ENCODE assay signal across 19 cellular contexts in genomic region chr17:44972953-44973352, GRCh38. TPM values are rescaled to one million over a fixed set of nuclear protein-coding genes. Genes with fewer than 3 reads are reported as not detected.
DNase-seq lines count a peak whose midpoint lies in the region; ATAC-seq, FAIRE-seq and TF ChIP-seq lines count a peak whose summit lies in the region.
"Had no signal": no experiment of that assay in that cellular context is flagged by ENCODE, and none has a peak within 500 bp of the region (broad histone marks: within the 10 kb centered on the region; RNA-seq: fewer than 3 reads in every experiment).

No MANE protein-coding gene starts in this region.

- H3K4me1 Mint-ChIP-seq in activated naive CD4-positive, alpha-beta T cell treated with anti-CD3 and anti-CD28 coated beads, Interleukin-2, amount 10 ng/mL, durations not matched to agents 7 days and 5 days, result peaks cover 23% of the 10 kb centered on the region

- H3K27me3 ChIP-seq in skeletal muscle satellite cell (ENCODE audit: control insufficient read depth, insufficient read depth, low read length) (peaks cover 7% of the 10 kb centered on the region), pancreas (no peaks in the 10 kb centered on the region)

- ATAC-seq in activated naive CD4-positive, alpha-beta T cell treated with anti-CD3 and anti-CD28 coated beads, Interleukin-2, amount 50 U/mL, for 72 hours, result no peak
- no peak for ATAC-seq in pancreas

- H3K4me2 ChIP-seq in skeletal muscle satellite cell (ENCODE audit: low read length), result peak overlapping the region; percentile 38

- DNase-seq in activated naive CD4-positive, alpha-beta T cell treated with anti-CD3 and anti-CD28 coated beads, Interleukin-2, amount 50 U/mL, for 72 hours (ENCODE audit: low spot score in 2 of 2), result no peak
- DNase-seq in activated naive CD4-positive, alpha-beta T cell treated with anti-CD3 and anti-CD28 coated beads, Interleukin-2, amount 10 ng/mL, durations not matched to agents 7 days and 5 days, result no peak
- DNase-seq in NCI-H226 (peak; percentile 94), cardiac fibroblast (ENCODE audit: low read depth in 2 of 2) (peak; percentile 56 to 62), pancreas (no peak), SKM-1 treated with dmso at 0.1 percent for 144 hours (lab: John Stamatoyannopoulos, UW; ENCODE audit: unreplicated experiment) (no peak), NCI-H345 treated with DMSO at 0.1 percent for 48 hours (lab: John Stamatoyannopoulos, UW; ENCODE audit: unreplicated experiment) (no peak)
- DNase-seq: COR-L47, islet precursor cell, KG1, NCI-H146, NCI-H510A, RPMI8226, transverse colon had no signal

- intact Hi-C loops in pancreas (cut with DNase I), result no loop called here

- no peak overlapping the region for H3K4me3 ChIP-seq in cardiac fibroblast (replicated peaks in 1 of 2; ENCODE audit: low read depth in 2 of 2, low read length in 2 of 2)
- H3K4me3 ChIP-seq in skeletal muscle satellite cell (ENCODE audit: low read length), result no peak overlapping the region
- no peak overlapping the region for H3K4me3 ChIP-seq in pancreas
- H3K4me3 ChIP-seq: transverse colon had no signal

- no peak overlapping the region for H3K4me3 Mint-ChIP-seq in activated naive CD4-positive, alpha-beta T cell treated with anti-CD3 and anti-CD28 coated beads, Interleukin-2, amount 10 ng/mL, durations not matched to agents 7 days and 5 days

- H3K9ac ChIP-seq in skeletal muscle satellite cell (ENCODE audit: low read depth, low read length), result no peak overlapping the region

- CTCF ChIA-PET in activated naive CD4-positive, alpha-beta T cell treated with anti-CD3 and anti-CD28 coated beads, Interleukin-2, amount 10 ng/mL, durations not matched to agents 7 days and 5 days (lab: Charles Lee), result no interaction called here

- FAIRE-seq in pancreas (lab: Jason Lieb, UNC), result no peak
- FAIRE-seq: GM19239 had no signal

- H3K9me3 ChIP-seq in skeletal muscle satellite cell (replicated peaks; ENCODE audit: low read length), result no peaks in the 10 kb centered on the region
- no peaks in the 10 kb centered on the region for H3K9me3 ChIP-seq in pancreas
- H3K9me3 ChIP-seq: neutrophil, transverse colon had no signal

- H3K27ac Mint-ChIP-seq in activated naive CD4-positive, alpha-beta T cell treated with anti-CD3 and anti-CD28 coated beads, Interleukin-2, amount 50 U/mL, for 72 hours, result peak overlapping the region; percentile 11 to 15
- no peak overlapping the region for H3K27ac Mint-ChIP-seq in activated naive CD4-positive, alpha-beta T cell treated with anti-CD3 and anti-CD28 coated beads, Interleukin-2, amount 10 ng/mL, durations not matched to agents 7 days and 5 days

- no peaks in the 10 kb centered on the region for H3K36me3 Mint-ChIP-seq in activated naive CD4-positive, alpha-beta T cell treated with anti-CD3 and anti-CD28 coated beads, Interleukin-2, amount 50 U/mL, for 72 hours
- no peaks in the 10 kb centered on the region for H3K36me3 Mint-ChIP-seq in activated naive CD4-positive, alpha-beta T cell treated with anti-CD3 and anti-CD28 coated beads, Interleukin-2, amount 10 ng/mL, durations not matched to agents 7 days and 5 days

- H3K27me3 Mint-ChIP-seq in activated naive CD4-positive, alpha-beta T cell treated with anti-CD3 and anti-CD28 coated beads, Interleukin-2, amount 10 ng/mL, durations not matched to agents 7 days and 5 days, result peaks cover 97% of the 10 kb centered on the region

- no peaks in the 10 kb centered on the region for H3K9me3 Mint-ChIP-seq in activated naive CD4-positive, alpha-beta T cell treated with anti-CD3 and anti-CD28 coated beads, Interleukin-2, amount 50 U/mL, for 72 hours
- H3K9me3 Mint-ChIP-seq in activated naive CD4-positive, alpha-beta T cell treated with anti-CD3 and anti-CD28 coated beads, Interleukin-2, amount 10 ng/mL, durations not matched to agents 7 days and 5 days, result no peaks in the 10 kb centered on the region
- H3K9me3 Mint-ChIP-seq: activated T-cell treated with anti-CD3 and anti-CD28 coated beads, Interleukin-2, amount 50 U/mL, for 4 hours had no signal

- TF ChIP-seq CTCF in cardiac fibroblast (IDR thresholded peaks at IDR 0.05; ENCODE audit: low read depth, low read length) (no peak), pancreas (IDR thresholded peaks at IDR 0.05) (no peak)

- 78 to 88% methylated on average over 6 of the region's 6 CpGs for WGBS in pancreas, 2 donors

- H3K4me1 ChIP-seq in skeletal muscle satellite cell (ENCODE audit: control insufficient read depth, insufficient read depth, low read length), result peaks cover 31% of the 10 kb centered on the region
- peaks cover 0 to 2% (median 0%) of the 10 kb centered on the region in 3 donors for H3K4me1 ChIP-seq in pancreas

- no peak overlapping the region for H3K27ac ChIP-seq in pancreas
- H3K27ac ChIP-seq: neutrophil, transverse colon had no signal

- no peaks in the 10 kb centered on the region for H3K36me3 ChIP-seq in skeletal muscle satellite cell (ENCODE audit: insufficient read depth, low read length)
- H3K36me3 ChIP-seq in pancreas, result no peaks in the 10 kb centered on the region
- H3K36me3 ChIP-seq: neutrophil, transverse colon had no signal

RNA-seq across cellular contexts. Expression of gene C1QL1, which starts 4.8 kb away (rescaled TPM):
- under 1 TPM in 1 of 2 donors, not detected in 1; 0.18 TPM for total RNA-seq in activated naive CD4-positive, alpha-beta T cell treated with anti-CD3 and anti-CD28 coated beads, Interleukin-2, amount 50 U/mL, for 72 hours
- total RNA-seq in skeletal muscle satellite cell (2012; rRNA removed), result not detected in 2 replicates
- total RNA-seq in pancreas, result 1 to 10 TPM in 5 of 6 donors, under 1 TPM in 1; 0.92 to 4.3 (median 2.7) TPM
- polyA plus RNA-seq in pancreas, result 10 to 100 TPM; 17.0 to 29.3 TPM
- total RNA-seq: activated T-cell treated with anti-CD3 and anti-CD28 coated beads, Interleukin-2, amount 50 U/mL, for 4 hours had no signal

RNA-seq across cellular contexts. Expression of gene KIF18B, which starts 25.4 kb away (rescaled TPM):
- total RNA-seq in activated naive CD4-positive, alpha-beta T cell treated with anti-CD3 and anti-CD28 coated beads, Interleukin-2, amount 50 U/mL, for 72 hours, result 10 to 100 TPM; 49.8 to 90.8 TPM
- 4.4 and 4.6 TPM in 2 replicates for total RNA-seq in skeletal muscle satellite cell (2012; rRNA removed)
- under 1 TPM in 5 of 6 donors, not detected in 1; 0.05 to 0.53 (median 0.22) TPM for total RNA-seq in pancreas
- under 1 TPM; 0.05 to 0.11 TPM for polyA plus RNA-seq in pancreas

RNA-seq across cellular contexts. Expression of gene GFAP, which starts 57.7 kb away (rescaled TPM):
- not detected for total RNA-seq in activated naive CD4-positive, alpha-beta T cell treated with anti-CD3 and anti-CD28 coated beads, Interleukin-2, amount 50 U/mL, for 72 hours
- under 0.01 TPM in 1 of 2 replicates, not detected in the other for total RNA-seq in skeletal muscle satellite cell (2012; rRNA removed)
- 1 to 10 TPM in 2 of 6 donors, under 1 TPM in 4; 0.12 to 2.2 (median 0.43) TPM for total RNA-seq in pancreas
- 1 to 10 TPM; 1.1 to 2.2 TPM for polyA plus RNA-seq in pancreas
- total RNA-seq: activated T-cell treated with anti-CD3 and anti-CD28 coated beads, Interleukin-2, amount 50 U/mL, for 4 hours; T-helper 2 cell treated with Interferon-gamma antibody and Interleukin-4, amounts not matched to agents 100 ng/mL and 5 ng/mL, for 36 hours had no signal

Comparison
In these comparisons a context has a peak if more than half of its experiments do, and no peak if none do; other contexts are left out.
1. DNase-seq: peak in NCI-H226 (single experiment) and cardiac fibroblast (2 of 2); none in activated naive CD4-positive, alpha-beta T cell treated with anti-CD3 and anti-CD28 coated beads, Interleukin-2, amount 50 U/mL, for 72 hours (0 of 2), activated naive CD4-positive, alpha-beta T cell treated with anti-CD3 and anti-CD28 coated beads, Interleukin-2, amount 10 ng/mL, durations not matched to agents 7 days and 5 days (single experiment), pancreas (0 of 6), SKM-1 treated with dmso at 0.1 percent for 144 hours (single experiment) and NCI-H345 treated with DMSO at 0.1 percent for 48 hours (single experiment).
2. RNA of gene KIF18B, which starts 25.4 kb away (total RNA-seq): 49.8 to 90.8 TPM in activated naive CD4-positive, alpha-beta T cell treated with anti-CD3 and anti-CD28 coated beads, Interleukin-2, amount 50 U/mL, for 72 hours; 0.05 to 0.53 TPM in pancreas; every median in the first group is over 10 times any median in the second.